ENCODE assay signal across 8 cellular contexts in genomic region chr14:104768437-104769323, GRCh38. TPM values are rescaled to one million over a fixed set of nuclear protein-coding genes. Genes with fewer than 3 reads are reported as not detected.
DNase-seq lines count a peak whose midpoint lies in the region; ATAC-seq and TF ChIP-seq lines count a peak whose summit lies in the region.

No MANE protein-coding gene starts in this region.

- no peaks in the 10 kb centered on the region for H3K9me3 Mint-ChIP-seq in activated CD8-positive, alpha-beta T cell treated with anti-CD3 and anti-CD28 coated beads, Interleukin-2, amount 10 ng/mL, durations not matched to agents 7 days and 5 days (ENCODE audit: insufficient read depth)
- no peaks in the 10 kb centered on the region for H3K9me3 Mint-ChIP-seq in effector memory CD8-positive, alpha-beta T cell
- peaks cover 2% of the 10 kb centered on the region for H3K9me3 Mint-ChIP-seq in memory B cell

- in situ Hi-C loops in GM13976 (cut with MboI; ENCODE audit: low sequenced_read_pairs, unreplicated experiment) = no loop called here

- peak; percentile 94 for DNase-seq in GM13976 (ENCODE audit: low spot score)
- DNase-seq in NK-92 (lab: John Stamatoyannopoulos, UW; ENCODE audit: unreplicated experiment) = peak; percentile 19
- DNase-seq in activated CD8-positive, alpha-beta T cell treated with anti-CD3 and anti-CD28 coated beads, Interleukin-2, amount 10 ng/mL, durations not matched to agents 7 days and 5 days = peak; percentile 94
- peak; percentile 93 to 95 (median 93) for DNase-seq in effector memory CD8-positive, alpha-beta T cell
- DNase-seq in memory B cell (ENCODE audit: low spot score in 2 of 2) = peak; percentile 90 to 99
- DNase-seq in stimulated activated CD8-positive, alpha-beta memory T cell treated with anti-CD3 and anti-CD28 coated beads, Interleukin-15, amount 100 ng/mL, for 24 hours (ENCODE audit: low read depth) = peak; percentile 87

- H3K27ac Mint-ChIP-seq in activated CD8-positive, alpha-beta T cell treated with anti-CD3 and anti-CD28 coated beads, Interleukin-2, amount 10 ng/mL, durations not matched to agents 7 days and 5 days = peak overlapping the region; percentile 52
- no peak overlapping the region for H3K27ac Mint-ChIP-seq in effector memory CD8-positive, alpha-beta T cell
- H3K27ac Mint-ChIP-seq in memory B cell = no peak overlapping the region

- peaks cover 6% of the 10 kb centered on the region for H3K4me1 Mint-ChIP-seq in activated CD8-positive, alpha-beta T cell treated with anti-CD3 and anti-CD28 coated beads, Interleukin-2, amount 10 ng/mL, durations not matched to agents 7 days and 5 days (ENCODE audit: low read depth)
- peaks cover 3 to 4% of the 10 kb centered on the region in 2 donors for H3K4me1 Mint-ChIP-seq in effector memory CD8-positive, alpha-beta T cell (ENCODE audit: low read depth in 2 of 2)
- H3K4me1 Mint-ChIP-seq in memory B cell = peaks cover 3% of the 10 kb centered on the region

- peak; percentile 90 for TF ChIP-seq CTCF in 22Rv1 (IDR thresholded peaks at IDR 0.05)
- peak; percentile 99 for TF ChIP-seq CTCF in GM13976 (IDR thresholded peaks at IDR 0.05; ENCODE audit: borderline replicate concordance, control extremely low read depth, extremely low read depth, insufficient read depth, missing control alignments)

- peak overlapping the region; percentile 46 for H3K27ac ChIP-seq in 22Rv1

- POLR2A ChIA-PET in activated CD8-positive, alpha-beta T cell treated with anti-CD3 and anti-CD28 coated beads, Interleukin-2, amount 10 ng/mL, durations not matched to agents 7 days and 5 days (lab: Charles Lee) = interaction anchor here (0.9 to 1.2 kb wide), 3 partner anchors 14 to 57 kb away, joined by 3 to 6 read pairs (median 4); partner anchors contain the start of gene SIVA1

- CTCF ChIA-PET in activated CD8-positive, alpha-beta T cell treated with anti-CD3 and anti-CD28 coated beads, Interleukin-2, amount 10 ng/mL, durations not matched to agents 7 days and 5 days (lab: Charles Lee) = interaction anchor here (0.6 to 6.6 kb wide), 19 partner anchors 9 to 85 kb away, joined by 3 to 78 read pairs (median 4); partner anchors contain the start of gene SIVA1

- H3K36me3 Mint-ChIP-seq in activated CD8-positive, alpha-beta T cell treated with anti-CD3 and anti-CD28 coated beads, Interleukin-2, amount 10 ng/mL, durations not matched to agents 7 days and 5 days (ENCODE audit: low read depth) = peaks cover 34% of the 10 kb centered on the region
- peaks cover 31% of the 10 kb centered on the region for H3K36me3 Mint-ChIP-seq in effector memory CD8-positive, alpha-beta T cell (ENCODE audit: insufficient read depth)
- peaks cover 19% of the 10 kb centered on the region for H3K36me3 Mint-ChIP-seq in memory B cell

- H3K27me3 Mint-ChIP-seq in activated CD8-positive, alpha-beta T cell treated with anti-CD3 and anti-CD28 coated beads, Interleukin-2, amount 10 ng/mL, durations not matched to agents 7 days and 5 days (ENCODE audit: low read depth) = no peaks in the 10 kb centered on the region
- no peaks in the 10 kb centered on the region for H3K27me3 Mint-ChIP-seq in effector memory CD8-positive, alpha-beta T cell
- no peaks in the 10 kb centered on the region for H3K27me3 Mint-ChIP-seq in memory B cell

- no peak overlapping the region for H3K4me3 Mint-ChIP-seq in activated CD8-positive, alpha-beta T cell treated with anti-CD3 and anti-CD28 coated beads, Interleukin-2, amount 10 ng/mL, durations not matched to agents 7 days and 5 days
- no peak overlapping the region for H3K4me3 Mint-ChIP-seq in effector memory CD8-positive, alpha-beta T cell
- H3K4me3 Mint-ChIP-seq in memory B cell = no peak overlapping the region

- peak; percentile 80 for ATAC-seq in HG03460 (IDR thresholded peaks at IDR 0.05; ENCODE audit: unreplicated experiment)
- peak; percentile 93 for ATAC-seq in activated CD8-positive, alpha-beta T cell treated with anti-CD3 and anti-CD28 coated beads, Interleukin-2, amount 10 ng/mL, durations not matched to agents 7 days and 5 days
- ATAC-seq in effector memory CD8-positive, alpha-beta T cell (replicated peaks) = peak; percentile 98
- peak; percentile 94 for ATAC-seq in memory B cell (ENCODE audit: low read depth)

RNA-seq across cellular contexts. Expression of gene SIVA1, which starts 15.7 kb away (rescaled TPM):
- total RNA-seq in activated CD8-positive, alpha-beta T cell treated with anti-CD3 and anti-CD28 coated beads, Interleukin-2, amount 10 ng/mL, durations not matched to agents 7 days and 5 days = 100 to 1,000 TPM; 175 to 186 TPM

RNA-seq across cellular contexts. Expression of gene AKT1, which starts 26.9 kb away (rescaled TPM):
- total RNA-seq in activated CD8-positive, alpha-beta T cell treated with anti-CD3 and anti-CD28 coated beads, Interleukin-2, amount 10 ng/mL, durations not matched to agents 7 days and 5 days = 100 to 1,000 TPM; 217 to 222 TPM

RNA-seq across cellular contexts. Expression of gene ZBTB42, which starts 32.2 kb away (rescaled TPM):
- 1 to 10 TPM; 5.3 TPM for total RNA-seq in activated CD8-positive, alpha-beta T cell treated with anti-CD3 and anti-CD28 coated beads, Interleukin-2, amount 10 ng/mL, durations not matched to agents 7 days and 5 days

RNA-seq across cellular contexts. Expression of gene ADSS1, which starts 44.7 kb away (rescaled TPM):
- 1 to 10 TPM; 1.8 TPM for total RNA-seq in activated CD8-positive, alpha-beta T cell treated with anti-CD3 and anti-CD28 coated beads, Interleukin-2, amount 10 ng/mL, durations not matched to agents 7 days and 5 days

Comparison
In these comparisons a context has a peak if more than half of its experiments do, and no peak if none do; other contexts are left out.
1. Peak in every context shown above with its lines: DNase-seq, ATAC-seq and H3K27ac ChIP-seq.
2. DNase-seq: peak in every context shown above with its lines; median percentile 94 in memory B cell; 94 in GM13976; 94 in activated CD8-positive, alpha-beta T cell treated with anti-CD3 and anti-CD28 coated beads, Interleukin-2, amount 10 ng/mL, durations not matched to agents 7 days and 5 days; 93 in effector memory CD8-positive, alpha-beta T cell; 87 in stimulated activated CD8-positive, alpha-beta memory T cell treated with anti-CD3 and anti-CD28 coated beads, Interleukin-15, amount 100 ng/mL, for 24 hours; 19 in NK-92.